ENCODE assay signal across 1 cellular context in genomic region chr7:144656960-144657359, GRCh38.
TF ChIP-seq lines count a peak whose summit lies in the region.

No MANE protein-coding gene starts in this region.

TF ChIP-seq in GM23338, 12 proteins besides CTCF, POLR2A, EP300 and RAD21:
- TF ChIP-seq EZH2phosphoT487 (IDR thresholded peaks at IDR 0.05; ENCODE audit: unreplicated experiment) (no peak), JUNB (IDR thresholded peaks at IDR 0.05; ENCODE audit: unreplicated experiment) (no peak), CREB1 (CRISPR knock-in tag; IDR thresholded peaks at IDR 0.05; ENCODE audit: low read depth) (no peak), NANOG (IDR thresholded peaks at IDR 0.05; ENCODE audit: borderline replicate concordance) (no peak), EZH2 (IDR thresholded peaks at IDR 0.05; ENCODE audit: low read depth, unreplicated experiment) (no peak), ZNF331 (CRISPR knock-in tag; IDR thresholded peaks at IDR 0.05; ENCODE audit: low read depth) (no peak)
TF ChIP-seq in GM23338: peak in this region for 0.
